In the genomic region with DNA sequence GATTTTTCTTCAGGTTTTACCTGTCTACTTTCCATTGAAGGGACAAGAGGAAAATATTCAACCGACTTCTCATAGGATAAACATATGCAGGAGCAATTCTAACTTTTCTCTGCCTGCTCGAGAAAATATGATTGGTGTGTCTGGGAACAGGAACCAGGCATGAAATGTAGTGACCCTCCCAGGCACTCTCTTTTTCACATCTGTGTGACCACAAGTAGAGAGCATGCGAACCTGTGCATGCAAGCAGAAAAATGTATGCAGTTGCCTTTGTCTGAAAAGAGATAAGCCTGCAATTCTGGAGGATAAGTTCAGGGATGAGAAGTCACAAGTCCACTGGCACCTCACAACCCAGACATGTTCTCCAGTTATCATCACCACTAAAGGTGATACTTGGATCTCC, we compare ENCODE assay signal across 22 cellular contexts.
DNase-seq lines count a peak whose midpoint lies in the region; ATAC-seq, FAIRE-seq and TF ChIP-seq lines count a peak whose summit lies in the region.
"Had no signal": no experiment of that assay in that cellular context is flagged by ENCODE, and none has a peak within 500 bp of the region (broad histone marks: within the 10 kb centered on the region; RNA-seq: fewer than 3 reads in every experiment).

No MANE protein-coding gene starts in this region.

- POLR2A ChIA-PET in GM12878 (lab: Charles Lee): no interaction called here

- no peaks in the 10 kb centered on the region for H3K36me3 ChIP-seq in GM12878 (ENCODE audit: control insufficient read depth in 2 of 2, insufficient read depth in 2 of 2, low read length in 1 of 2)
- H3K36me3 ChIP-seq in mucosa of descending colon (ENCODE audit: low read depth): no peaks in the 10 kb centered on the region
- H3K36me3 ChIP-seq: BLaER1 treated with 17β-estradiol and CSF1 and Interleukin-3, amounts not matched to agents 10 nM and 100 nM had no signal

- FAIRE-seq in GM12891 (lab: Jason Lieb, UNC) (no peak), GM12878 (lab: Jason Lieb, UNC) (peak; percentile 18)
- FAIRE-seq: H54, HepG2, HTR-8/SVneo had no signal

- DNase-seq in GM12891 (ENCODE audit: insufficient read length, low spot score): no peak
- DNase-seq in GM12878 (ENCODE audit: low read depth, low spot score): no peak
- no peak for DNase-seq in mucosa of descending colon
- no peak for DNase-seq in NCI-H1048 (lab: John Stamatoyannopoulos, UW)
- DNase-seq: Calu3; CD8-positive, alpha-beta T cell; DMS 273 treated with DMSO at 0.1 percent for 48 hours; DMS53; DND-41; EL; HCEC 1CT; Karpas-422; KBM-7 had no signal

- TF ChIP-seq POLR2A in GM12891 (IDR thresholded peaks at IDR 0.05; ENCODE audit: low read depth, low read length) (no peak), GM12878 (IDR thresholded peaks at IDR 0.05; ENCODE audit: low read depth, low read length) (no peak)

- RAD21 ChIA-PET in GM12878 (lab: Charles Lee; ENCODE audit: unreplicated experiment): no interaction called here

- no peak for TF ChIP-seq CTCF in GM12878 (IDR thresholded peaks at IDR 0.05 in 2 of 3, conservative IDR thresholded peaks at IDR 0.05 in 1 of 3; ENCODE audit: control insufficient read depth in 2 of 3, extremely low read depth in 1 of 3, insufficient read depth in 1 of 3, low read depth in 3 of 3, low read length in 3 of 3)
- TF ChIP-seq CTCF in mucosa of descending colon (IDR thresholded peaks at IDR 0.05): no peak

- H3K9ac ChIP-seq in GM12878 (ENCODE audit: control insufficient read depth, insufficient read depth, low read length): no peak overlapping the region
- H3K9ac ChIP-seq: BLaER1 treated with 17β-estradiol and CSF1 and Interleukin-3, amounts not matched to agents 10 nM and 100 nM had no signal

- SMC1A ChIA-PET in GM12878 (lab: Charles Lee; ENCODE audit: uncharacterized antibody, unreplicated experiment): no interaction called here

- ATAC-seq in GM18868 (IDR thresholded peaks at IDR 0.05; ENCODE audit: unreplicated experiment): peak; percentile 60
- peak; percentile 62 for ATAC-seq in HG02981 (IDR thresholded peaks at IDR 0.05; ENCODE audit: unreplicated experiment)
- ATAC-seq in GM12878: peak; percentile 77
- no peak for ATAC-seq in HG03025 (IDR thresholded peaks at IDR 0.05; ENCODE audit: low FRiP score, unreplicated experiment)
- ATAC-seq in mucosa of descending colon: no peak
- ATAC-seq in esophagus mucosa: no peak
- ATAC-seq: CD8-positive, alpha-beta T cell; GM23338; HepG2 had no signal

- H3K27ac ChIP-seq in GM12878 (ENCODE audit: control insufficient read depth, insufficient read depth): no peak overlapping the region
- H3K27ac ChIP-seq: BLaER1 treated with 17β-estradiol and CSF1 and Interleukin-3, amounts not matched to agents 10 nM and 100 nM had no signal

- no peak overlapping the region for H3K4me3 ChIP-seq in GM12878
- H3K4me3 ChIP-seq in mucosa of descending colon: no peak overlapping the region
- H3K4me3 ChIP-seq: BLaER1 treated with 17β-estradiol and CSF1 and Interleukin-3, amounts not matched to agents 10 nM and 100 nM; GM23338 had no signal

- H3K27me3 ChIP-seq in GM12878 (replicated peaks in 1 of 2; ENCODE audit: control insufficient read depth in 2 of 2, insufficient read depth in 2 of 2, low read length in 1 of 2): no peaks in the 10 kb centered on the region; a peak in 1 of 4 replicates
- H3K27me3 ChIP-seq: BLaER1 treated with 17β-estradiol and CSF1 and Interleukin-3, amounts not matched to agents 10 nM and 100 nM had no signal

- no peak for TF ChIP-seq RAD21 in GM12878 (IDR thresholded peaks at IDR 0.05; ENCODE audit: insufficient read depth, low read depth, low read length)

- CTCF ChIA-PET in GM12878 (lab: Yijun Ruan, JAX): no interaction called here

- no TSS peak for BruUV-seq in GM12878 (replicated peaks; lab: Mats Ljungman, UMichigan)

- in situ Hi-C loops in GM12878 (cut with MboI): no loop called here

- no peak overlapping the region for H3K4me2 ChIP-seq in GM12878 (ENCODE audit: control insufficient read depth, insufficient read depth)
- H3K4me2 ChIP-seq: BLaER1 treated with 17β-estradiol and CSF1 and Interleukin-3, amounts not matched to agents 10 nM and 100 nM; GM23338 had no signal

- no peaks in the 10 kb centered on the region for H4K20me1 ChIP-seq in GM12878 (ENCODE audit: control insufficient read depth, insufficient read depth)
- H4K20me1 ChIP-seq: BLaER1 treated with 17β-estradiol and CSF1 and Interleukin-3, amounts not matched to agents 10 nM and 100 nM had no signal

- WGBS in GM12878 (ENCODE audit: insufficient coverage, insufficient replicate concordance, low lambda C conversion rate, missing lambda C conversion rate): 7% methylated on average over 3 of the region's 3 CpGs

- H3K9me3 ChIP-seq in GM12878 (replicated peaks; ENCODE audit: control insufficient read depth, insufficient read depth, low read length) (no peaks in the 10 kb centered on the region), mucosa of descending colon (no peaks in the 10 kb centered on the region)
- H3K9me3 ChIP-seq: BLaER1 treated with 17β-estradiol and CSF1 and Interleukin-3, amounts not matched to agents 10 nM and 100 nM had no signal

- no peak overlapping the region for H2AFZ ChIP-seq in GM12878 (ENCODE audit: control insufficient read depth, low read depth, low read length)
- H2AFZ ChIP-seq: GM23338 had no signal

- H3K79me2 ChIP-seq in GM12878 (ENCODE audit: control insufficient read depth, insufficient read depth, low read length): no peaks in the 10 kb centered on the region

- TF ChIP-seq EP300 in GM12878 (IDR thresholded peaks at IDR 0.05; ENCODE audit: borderline replicate concordance in 1 of 2, control insufficient read depth in 1 of 2, low read depth in 2 of 2, low read length in 2 of 2): no peak

- H3K4me1 ChIP-seq in GM12878 (ENCODE audit: control insufficient read depth, insufficient read depth, low read length) (no peaks in the 10 kb centered on the region), mucosa of descending colon (ENCODE audit: low read depth) (no peaks in the 10 kb centered on the region)
- H3K4me1 ChIP-seq: BLaER1 treated with 17β-estradiol and CSF1 and Interleukin-3, amounts not matched to agents 10 nM and 100 nM had no signal

- intact Hi-C loops in GM12878 (cut with micrococcal nuclease; ENCODE audit: unreplicated experiment): no loop called here
- intact Hi-C loops in mucosa of descending colon (cut with DNase I, micrococcal nuclease): no loop called here

TF ChIP-seq in GM12891, 5 proteins besides CTCF, POLR2A, EP300 and RAD21:
- TF ChIP-seq POU2F2 (IDR thresholded peaks at IDR 0.05; ENCODE audit: low read depth, low read length) (no peak), SPI1 (IDR thresholded peaks at IDR 0.05; ENCODE audit: low read depth, low read length) (0 out of 2 replicates have a peak, but pooled peaks have one; percentile 20), TAF1 (IDR thresholded peaks at IDR 0.05; ENCODE audit: low read depth, low read length) (no peak), POLR2AphosphoS5 (IDR thresholded peaks at IDR 0.05; ENCODE audit: low read depth, low read length) (no peak), PAX5 (IDR thresholded peaks at IDR 0.05; ENCODE audit: insufficient read depth, low read length, severe bottlenecking) (peak; percentile 50)

TF ChIP-seq in GM12878, 131 proteins besides CTCF, POLR2A, EP300 and RAD21:
- TF ChIP-seq RUNX3 (IDR thresholded peaks at IDR 0.05; ENCODE audit: low read length): peak; percentile 69
- TF ChIP-seq PAX5 (IDR thresholded peaks at IDR 0.05; ENCODE audit: borderline replicate concordance, low read depth, low read length): 0 out of 2 replicates have a peak, but pooled peaks have one; percentile 13
- no peak for TF ChIP-seq BRCA1 (IDR thresholded peaks at IDR 0.05; ENCODE audit: low read depth, low read length)
- no peak for TF ChIP-seq SRF (IDR thresholded peaks at IDR 0.05; ENCODE audit: low read depth in 2 of 2, low read length in 2 of 2)
TF ChIP-seq in GM12878: peak in this region for 2.

Comparison
In these comparisons a context has a peak if more than half of its experiments do, and no peak if none do; other contexts are left out.
1. ATAC-seq: peak in GM18868 (single experiment), HG02981 (single experiment) and GM12878 (single experiment); none in HG03025 (single experiment), mucosa of descending colon (single experiment) and esophagus mucosa (single experiment).